Comparison of ENCODE assay signal across 8 cellular contexts in the genomic region with DNA sequence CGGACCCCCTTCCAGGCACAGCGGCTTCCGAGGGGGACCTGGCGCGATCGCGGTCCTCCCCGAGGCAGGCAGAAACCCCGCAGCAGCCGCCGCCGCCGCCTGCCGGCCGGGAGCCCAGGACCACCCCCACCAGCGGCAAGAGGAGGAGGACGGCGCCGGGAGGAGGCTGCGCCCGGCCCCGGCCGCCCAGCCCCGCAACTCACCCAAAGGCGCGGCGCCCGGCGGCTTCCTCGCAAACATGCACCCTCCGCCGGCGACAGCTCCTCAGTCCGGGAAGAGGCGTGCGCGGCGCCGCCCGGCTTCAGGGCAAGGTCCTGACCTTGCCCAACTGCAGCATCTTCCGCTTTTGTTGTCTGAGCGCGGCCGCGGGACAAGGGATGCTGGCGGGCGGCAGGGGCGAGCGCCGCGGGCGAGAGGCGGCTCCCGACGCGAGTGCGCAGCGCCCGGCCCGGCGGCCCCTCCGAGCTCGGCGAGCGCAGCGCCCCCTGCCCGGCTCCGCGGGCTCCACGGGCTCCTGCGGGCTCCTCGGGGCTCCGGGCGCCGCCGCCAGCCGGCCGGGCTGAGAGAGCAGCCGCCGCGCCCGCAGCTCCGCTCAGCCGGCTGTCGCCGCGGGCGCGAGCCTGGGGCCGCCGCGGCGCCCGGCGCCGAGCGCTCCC. TPM values are rescaled to one million over a fixed set of nuclear protein-coding genes. Genes with fewer than 3 reads are reported as not detected.
DNase-seq lines count a peak whose midpoint lies in the region; ATAC-seq and TF ChIP-seq lines count a peak whose summit lies in the region.

No MANE protein-coding gene starts in this region.

- H3K36me3 Mint-ChIP-seq in progenitor cell of endocrine pancreas (ENCODE audit: insufficient read depth), result no peaks in the 10 kb centered on the region

- peaks cover 0 to 8% (median 0%) of the 10 kb centered on the region in 4 donors for H3K4me1 ChIP-seq in Peyer's patch
- H3K4me1 ChIP-seq in gastrocnemius medialis, result no peaks in the 10 kb centered on the region
- H3K4me1 ChIP-seq in PC-9 (replicated peaks; ENCODE audit: insufficient read depth), result no peaks in the 10 kb centered on the region

- no peaks in the 10 kb centered on the region for H3K9me3 ChIP-seq in Peyer's patch
- no peaks in the 10 kb centered on the region for H3K9me3 ChIP-seq in gastrocnemius medialis
- H3K9me3 ChIP-seq in PC-9 (ENCODE audit: insufficient read depth, low read depth), result no peaks in the 10 kb centered on the region; the same call in 1 of the 2 replicates

- peaks cover 19% of the 10 kb centered on the region for H3K27me3 Mint-ChIP-seq in progenitor cell of endocrine pancreas

- BruUV-seq in PC-9 (replicated peaks; lab: Mats Ljungman, UMichigan), result no TSS peak

- peaks cover 24% of the 10 kb centered on the region for H3K4me1 Mint-ChIP-seq in progenitor cell of endocrine pancreas (ENCODE audit: low read depth)

- TF ChIP-seq CTCF in Peyer's patch (IDR thresholded peaks at IDR 0.05) (no peak), progenitor cell of endocrine pancreas (IDR thresholded peaks at IDR 0.05; ENCODE audit: unreplicated experiment) (peak; percentile 47), gastrocnemius medialis (IDR thresholded peaks at IDR 0.05 in 4 of 5, conservative IDR thresholded peaks at IDR 0.05 in 1 of 5) (no peak), PC-9 (conservative IDR thresholded peaks at IDR 0.05) (no peak)

- H3K9me3 Mint-ChIP-seq in progenitor cell of endocrine pancreas (ENCODE audit: low read depth), result no peaks in the 10 kb centered on the region

- CTCF ChIA-PET in PC-9 (lab: Charles Lee), result no interaction called here

- no peak overlapping the region for H2AFZ ChIP-seq in PC-9

- intact Hi-C loops in gastrocnemius medialis (cut with DNase I; ENCODE audit: low total_unique reads), result no loop called here
- intact Hi-C loops in PC-9 (cut with micrococcal nuclease; ENCODE audit: unreplicated experiment), result no loop called here

- ATAC-seq in GM21423 (IDR thresholded peaks at IDR 0.05; ENCODE audit: unreplicated experiment) (peak; percentile 45), gastrocnemius medialis (no peak)

- DNase-seq in Caki2 (ENCODE audit: low read depth), result peak; percentile 16
- no peak for DNase-seq in Peyer's patch
- DNase-seq in glomerular visceral epithelial cell (ENCODE audit: extremely low spot score), result peak; percentile 1
- peak; percentile 69 for DNase-seq in progenitor cell of endocrine pancreas (ENCODE audit: low spot score, unreplicated experiment)
- DNase-seq in gastrocnemius medialis, result no peak
- DNase-seq in stimulated activated naive CD4-positive, alpha-beta T cell treated with Interleukin-2 at 50 U/mL for 16 hours (lab: John Stamatoyannopoulos, UW), result no peak
- no peak for DNase-seq in PC-9

- no peak overlapping the region for H3K4me2 ChIP-seq in PC-9

- peak overlapping the region; percentile 84 for H3K4me3 Mint-ChIP-seq in progenitor cell of endocrine pancreas (ENCODE audit: low read depth)

- peak overlapping the region in 3 of 4 donors; percentile 18 to 40 (median 36) for H3K4me3 ChIP-seq in Peyer's patch
- no peak overlapping the region for H3K4me3 ChIP-seq in gastrocnemius medialis
- H3K4me3 ChIP-seq in PC-9, result no peak overlapping the region

- H3K79me2 ChIP-seq in PC-9 (ENCODE audit: low read depth), result no peaks in the 10 kb centered on the region

- H3K9me2 ChIP-seq in PC-9 (ENCODE audit: insufficient read depth), result peaks cover 2% of the 10 kb centered on the region; the same call in 1 of the 2 replicates

- POLR2A ChIA-PET in PC-9 (lab: Charles Lee; ENCODE audit: unreplicated experiment), result no interaction called here

- no peak overlapping the region for H3K27ac ChIP-seq in Peyer's patch
- H3K27ac ChIP-seq in gastrocnemius medialis, result no peak overlapping the region
- no peak overlapping the region for H3K27ac ChIP-seq in PC-9

- H3K36me3 ChIP-seq in Peyer's patch, result no peaks in the 10 kb centered on the region
- no peaks in the 10 kb centered on the region for H3K36me3 ChIP-seq in gastrocnemius medialis
- no peaks in the 10 kb centered on the region for H3K36me3 ChIP-seq in PC-9 (ENCODE audit: low read depth)

- no peaks in the 10 kb centered on the region for H3K27me3 ChIP-seq in Peyer's patch
- H3K27me3 ChIP-seq in gastrocnemius medialis, result peaks cover 7 to 29% (median 26%) of the 10 kb centered on the region in 3 donors
- H3K27me3 ChIP-seq in PC-9 (ENCODE audit: insufficient read depth, low read depth), result no peaks in the 10 kb centered on the region

- in situ Hi-C loops in Caki2 (cut with HindIII; ENCODE audit: low pct_unique_long_range_greater_than_20kb, low sequenced_read_pairs), result no loop called here
- in situ Hi-C loops in gastrocnemius medialis (cut with MboI; ENCODE audit: low sequenced_read_pairs in 4 of 4), result no loop called here

- no peaks in the 10 kb centered on the region for H3F3A ChIP-seq in PC-9 (ENCODE audit: insufficient read depth, low read depth)

- peak overlapping the region; percentile 81 for H3K27ac Mint-ChIP-seq in progenitor cell of endocrine pancreas

- no peaks in the 10 kb centered on the region for H4K20me1 ChIP-seq in PC-9 (ENCODE audit: insufficient read depth)

- TF ChIP-seq POLR2A in Peyer's patch (IDR thresholded peaks at IDR 0.05) (no peak), gastrocnemius medialis (IDR thresholded peaks at IDR 0.05) (no peak)

RNA-seq across cellular contexts. Expression of gene CTNND2, which starts 0.5 kb away (rescaled TPM):
- total RNA-seq in Caki2 (2014; rRNA removed; shearing (Covaris generic); ENCODE audit: low replicate concordance), result not detected in 2 replicates
- total RNA-seq in Peyer's patch, result 10 to 100 TPM in 1 of 4 donors, under 1 TPM in 2, not detected in 1; 0.18 to 14.9 (median 0.47) TPM
- total RNA-seq in progenitor cell of endocrine pancreas, result 143 and 163 TPM in 2 replicates
- under 1 TPM in 1 of 4 donors, not detected in 3; 0.04 TPM for total RNA-seq in gastrocnemius medialis
- not detected in 2 replicates for total RNA-seq in PC-9 (2021)

Comparison
In these comparisons a context has a peak if more than half of its experiments do, and no peak if none do; other contexts are left out.
1. DNase-seq: peak in Caki2 (single experiment), glomerular visceral epithelial cell (single experiment) and progenitor cell of endocrine pancreas (single experiment); none in Peyer's patch (0 of 3), gastrocnemius medialis (0 of 2), stimulated activated naive CD4-positive, alpha-beta T cell treated with Interleukin-2 at 50 U/mL for 16 hours (single experiment) and PC-9 (0 of 2).
2. H3K4me3 ChIP-seq: peak in Peyer's patch (3 of 4); none in gastrocnemius medialis (0 of 4) and PC-9 (single experiment).